Comparison of ENCODE assay signal across 8 cellular contexts in the genomic region with DNA sequence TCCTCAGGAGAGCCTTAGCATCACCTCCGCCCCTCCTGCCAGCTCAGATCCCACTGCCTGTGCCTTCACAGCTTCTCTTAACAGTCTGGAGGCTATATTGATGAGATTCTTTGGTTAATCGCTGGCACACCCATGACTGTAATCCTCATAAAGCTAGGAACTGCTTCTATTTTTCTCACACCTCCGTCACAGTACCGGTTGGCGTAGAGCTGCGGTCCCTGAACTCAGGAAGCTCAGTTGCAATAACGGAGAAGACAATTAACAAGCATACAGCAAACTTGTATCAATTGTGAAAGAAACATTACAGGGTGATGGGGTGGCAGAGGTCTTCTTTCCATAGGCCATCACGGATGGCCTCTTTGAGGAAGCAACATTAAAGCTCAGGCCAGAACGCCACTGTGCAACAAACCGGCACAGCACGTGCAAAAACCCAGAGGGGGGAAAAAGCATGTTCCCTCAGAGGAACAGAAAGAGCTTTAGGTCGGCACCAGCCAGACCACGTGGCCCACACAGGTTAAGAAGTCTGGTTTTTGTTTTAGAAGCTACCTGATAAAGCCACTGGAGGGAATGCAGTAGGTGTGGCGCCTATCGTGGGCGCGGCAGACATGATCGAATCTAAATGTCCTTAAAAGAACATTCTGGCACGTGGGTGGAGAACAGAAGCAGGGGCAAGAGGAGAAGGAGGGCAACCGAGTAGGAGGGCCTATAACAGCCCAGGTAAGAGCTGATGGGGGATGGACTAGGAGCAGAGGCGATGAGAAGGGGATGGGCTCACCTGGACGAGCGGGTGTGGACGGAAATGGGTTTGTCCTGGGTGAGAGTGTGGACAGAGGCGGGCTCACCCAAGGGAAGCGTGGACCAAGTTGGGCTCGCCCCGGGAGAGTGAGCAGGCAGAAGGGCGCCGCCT. TPM values are rescaled to one million over a fixed set of nuclear protein-coding genes. Genes with fewer than 3 reads are reported as not detected.
DNase-seq lines count a peak whose midpoint lies in the region; ATAC-seq and TF ChIP-seq lines count a peak whose summit lies in the region.
"Not testable (repeated sequence)": the region's sequence is repeated elsewhere in the genome, so short reads cannot be mapped to it uniquely, and the experiment has no call there.

No MANE protein-coding gene starts in this region.

- peak overlapping the region; percentile 86; the same call in 1 of the 2 replicates for H3K27ac ChIP-seq in IMR-90 (ENCODE audit: insufficient read depth, low read length)
- peak overlapping the region; percentile 76 to 81 for H3K27ac ChIP-seq in right atrium auricular region
- not testable (repeated sequence) for H3K27ac ChIP-seq in subcutaneous abdominal adipose tissue (ENCODE audit: low read depth, low read length)

- H3K36me3 Mint-ChIP-seq in Calu3 (ENCODE audit: insufficient read depth, unreplicated experiment) (peaks cover 41% of the 10 kb centered on the region), activated B cell treated with CpG ODN at 0.5 μM for 24 hours (ENCODE audit: low read depth) (peaks cover 34% of the 10 kb centered on the region)
- H3K36me3 Mint-ChIP-seq in natural killer cell treated with Interleukin-12 subunit alpha and Interleukin-12 subunit beta and Interleukin-15 and Interleukin-18, amount 100 ng/mL, for 72 hours = not testable (repeated sequence)

- H3K9me1 ChIP-seq in IMR-90 (ENCODE audit: insufficient read depth, low read length) = not testable (repeated sequence)

- not testable (repeated sequence) for H2BK5ac ChIP-seq in IMR-90 (ENCODE audit: low read depth, low read length, poor library complexity, severe bottlenecking)

- not testable (repeated sequence) for H3K27me3 ChIP-seq in IMR-90 (ENCODE audit: control insufficient read depth, insufficient read depth, low read length); right atrium auricular region; subcutaneous abdominal adipose tissue (ENCODE audit: control insufficient read depth in 5 of 5, insufficient read depth in 4 of 5, low read length in 5 of 5)

- DNase-seq in Calu3; IMR-90; activated B cell treated with CpG ODN at 0.5 μM for 24 hours; cardiac fibroblast (ENCODE audit: low read depth in 2 of 2); right atrium auricular region (ENCODE audit: low spot score); natural killer cell treated with Interleukin-12 subunit alpha and Interleukin-12 subunit beta and Interleukin-15 and Interleukin-18, amount 100 ng/mL, for 72 hours (ENCODE audit: low spot score): not testable (repeated sequence)

- H3K36me3 ChIP-seq in IMR-90 (ENCODE audit: control insufficient read depth, insufficient read depth, low read length) (peaks cover 19% of the 10 kb centered on the region), subcutaneous abdominal adipose tissue (ENCODE audit: control insufficient read depth in 5 of 5, insufficient read depth in 5 of 5, low read length in 5 of 5) (peaks cover 0 to 29% (median 20%) of the 10 kb centered on the region in 5 donors)
- H3K36me3 ChIP-seq in right atrium auricular region = not testable (repeated sequence)

- peaks cover 0 to 16% of the 10 kb centered on the region in 2 experiments; a peak in 1 of 4 replicates for H3K79me1 ChIP-seq in IMR-90 (ENCODE audit: low read depth in 1 of 2, low read length in 2 of 2)

- in situ Hi-C loops in IMR-90 (cut with MboI; ENCODE audit: low sequenced_read_pairs) = not testable (repeated sequence)

- not testable (repeated sequence) for H2AK9ac ChIP-seq in IMR-90 (replicated peaks; ENCODE audit: low read depth, low read length, poor library complexity)

- dilution Hi-C loops in IMR-90 (cut with HindIII; ENCODE audit: low sequenced_read_pairs, unreplicated experiment) = not testable (repeated sequence)

- H3K4me2 ChIP-seq in IMR-90 (ENCODE audit: low read depth, low read length) = peak overlapping the region; percentile 82

- POLR2A ChIA-PET in IMR-90 (lab: Charles Lee; ENCODE audit: unreplicated experiment) = not testable (repeated sequence)
- POLR2A ChIA-PET in activated B cell treated with CpG ODN at 0.5 μM for 24 hours (lab: Charles Lee) = interaction anchor here (0.6 to 1.6 kb wide), 5 partner anchors 9 to 96 kb away, joined by 3 to 10 read pairs (median 6); a partner anchor contains a TSS

- intact Hi-C loops in Calu3 (cut with micrococcal nuclease; ENCODE audit: unreplicated experiment); IMR-90 (cut with micrococcal nuclease): not testable (repeated sequence)
- intact Hi-C loops in activated B cell treated with CpG ODN at 0.5 μM for 24 hours (cut with micrococcal nuclease) = loop anchor here (2.0 to 5.0 kb wide), 3 partner anchors 14 to 93 kb away; a partner anchor contains a TSS

- not testable (repeated sequence) for H4K91ac ChIP-seq in IMR-90 (ENCODE audit: insufficient read depth, low read depth, low read length)

- peaks cover 11% of the 10 kb centered on the region for H3K4me1 Mint-ChIP-seq in Calu3 (ENCODE audit: low read depth, unreplicated experiment)
- peaks cover 18% of the 10 kb centered on the region for H3K4me1 Mint-ChIP-seq in activated B cell treated with CpG ODN at 0.5 μM for 24 hours
- peaks cover 12 to 13% of the 10 kb centered on the region in 2 donors for H3K4me1 Mint-ChIP-seq in natural killer cell treated with Interleukin-12 subunit alpha and Interleukin-12 subunit beta and Interleukin-15 and Interleukin-18, amount 100 ng/mL, for 72 hours (ENCODE audit: low read depth in 2 of 2)

- H2BK20ac ChIP-seq in IMR-90 (ENCODE audit: low read depth, low read length) = not testable (repeated sequence)

- not testable (repeated sequence) for H2AFZ ChIP-seq in IMR-90 (replicated peaks; ENCODE audit: low read length, poor library complexity)

- TF ChIP-seq POLR2A in IMR-90 (IDR thresholded peaks at IDR 0.05; ENCODE audit: low read depth, low read length) = not testable (repeated sequence)

- H3K27ac Mint-ChIP-seq in Calu3 (ENCODE audit: unreplicated experiment) (peak overlapping the region; percentile 94), activated B cell treated with CpG ODN at 0.5 μM for 24 hours (peak overlapping the region; percentile 96)
- H3K27ac Mint-ChIP-seq in natural killer cell treated with Interleukin-12 subunit alpha and Interleukin-12 subunit beta and Interleukin-15 and Interleukin-18, amount 100 ng/mL, for 72 hours = peak overlapping the region; percentile 86 to 94

- peak overlapping the region; percentile 93 for H3K9ac ChIP-seq in IMR-90 (ENCODE audit: low read depth, low read length)
- peak overlapping the region in 4 of 5 donors; percentile 73 to 89 (median 80) for H3K9ac ChIP-seq in subcutaneous abdominal adipose tissue (ENCODE audit: low read length in 5 of 5)

- H3K4me3 Mint-ChIP-seq in Calu3 (ENCODE audit: low read depth, unreplicated experiment) = peak overlapping the region; percentile 95
- H3K4me3 Mint-ChIP-seq in activated B cell treated with CpG ODN at 0.5 μM for 24 hours = peak overlapping the region; percentile 98
- peak overlapping the region; percentile 97 for H3K4me3 Mint-ChIP-seq in natural killer cell treated with Interleukin-12 subunit alpha and Interleukin-12 subunit beta and Interleukin-15 and Interleukin-18, amount 100 ng/mL, for 72 hours

- peak overlapping the region; percentile 32; the same call in 1 of the 2 replicates for H3K56ac ChIP-seq in IMR-90 (ENCODE audit: extremely low read depth, insufficient read depth, low read length)

- H3K4me1 ChIP-seq in IMR-90 (ENCODE audit: control insufficient read depth, insufficient read depth, low read length); right atrium auricular region: not testable (repeated sequence)
- peaks cover 2 to 15% (median 10%) of the 10 kb centered on the region in 5 donors for H3K4me1 ChIP-seq in subcutaneous abdominal adipose tissue (ENCODE audit: control insufficient read depth in 5 of 5, insufficient read depth in 5 of 5, low read length in 5 of 5)

- not testable (repeated sequence) for H2BK15ac ChIP-seq in IMR-90 (ENCODE audit: low read depth, low read length)

- CTCF ChIA-PET in Calu3 (lab: Charles Lee); IMR-90 (lab: Yijun Ruan, JAX); activated B cell treated with CpG ODN at 0.5 μM for 24 hours (lab: Charles Lee): not testable (repeated sequence)

- H4K5ac ChIP-seq in IMR-90 (ENCODE audit: low read depth, low read length) = not testable (repeated sequence)

- H3K9me3 Mint-ChIP-seq in Calu3 (ENCODE audit: low read depth, unreplicated experiment); activated B cell treated with CpG ODN at 0.5 μM for 24 hours; natural killer cell treated with Interleukin-12 subunit alpha and Interleukin-12 subunit beta and Interleukin-15 and Interleukin-18, amount 100 ng/mL, for 72 hours: not testable (repeated sequence)

- not testable (repeated sequence) for TF ChIP-seq RAD21 in IMR-90 (IDR thresholded peaks at IDR 0.05; ENCODE audit: low read length)

- BruUV-seq in Calu3 (replicated peaks; lab: Mats Ljungman, UMichigan) (TSS peak; percentile 71), IMR-90 (replicated peaks; lab: Mats Ljungman, UMichigan) (TSS peak; percentile 49)

- H4K20me1 ChIP-seq in IMR-90 (ENCODE audit: insufficient read depth, low read length) = not testable (repeated sequence)

- not testable (repeated sequence) for H2BK120ac ChIP-seq in IMR-90 (ENCODE audit: low read depth, low read length)

- not testable (repeated sequence) for H2AK5ac ChIP-seq in IMR-90 (ENCODE audit: low read depth, low read length)

- not testable (repeated sequence) for H3K9me3 ChIP-seq in IMR-90 (ENCODE audit: control insufficient read depth, insufficient read depth, low read length); right atrium auricular region; subcutaneous abdominal adipose tissue (ENCODE audit: control insufficient read depth in 5 of 5, low read length in 5 of 5)

- H3K27me3 Mint-ChIP-seq in Calu3 (ENCODE audit: unreplicated experiment); activated B cell treated with CpG ODN at 0.5 μM for 24 hours; natural killer cell treated with Interleukin-12 subunit alpha and Interleukin-12 subunit beta and Interleukin-15 and Interleukin-18, amount 100 ng/mL, for 72 hours: not testable (repeated sequence)

- TF ChIP-seq CTCF in Calu3 (IDR thresholded peaks at IDR 0.05; ENCODE audit: unreplicated experiment); IMR-90 (conservative IDR thresholded peaks at IDR 0.05; ENCODE audit: low read depth, low read length); activated B cell treated with CpG ODN at 0.5 μM for 24 hours (IDR thresholded peaks at IDR 0.05); cardiac fibroblast (IDR thresholded peaks at IDR 0.05; ENCODE audit: low read depth, low read length); right atrium auricular region (IDR thresholded peaks at IDR 0.05): not testable (repeated sequence)

- H3K4ac ChIP-seq in IMR-90 (ENCODE audit: low read depth, low read length) = peak overlapping the region; percentile 7; the same call in 1 of the 2 replicates

- peak overlapping the region; percentile 47 to 75; a peak in 2 of 4 replicates for H4K8ac ChIP-seq in IMR-90 (ENCODE audit: low read depth in 2 of 2, low read length in 2 of 2)

- H3K4me3 ChIP-seq in IMR-90 (ENCODE audit: insufficient read depth, low read depth, low read length) (peak overlapping the region; percentile 99), cardiac fibroblast (replicated peaks in 1 of 2; ENCODE audit: low read depth in 2 of 2, low read length in 2 of 2) (peak overlapping the region; percentile 69 to 73), right atrium auricular region (peak overlapping the region; percentile 89 to 99), subcutaneous abdominal adipose tissue (ENCODE audit: low read depth in 1 of 5, low read length in 5 of 5) (peak overlapping the region; percentile 76 to 82 (median 80))

- not testable (repeated sequence) for H3K14ac ChIP-seq in IMR-90 (replicated peaks; ENCODE audit: low read depth, low read length)

- not testable (repeated sequence) for H3K18ac ChIP-seq in IMR-90 (ENCODE audit: low read depth, low read length)

- peak; percentile 15 for ATAC-seq in GM21528 (IDR thresholded peaks at IDR 0.05; ENCODE audit: low FRiP score, unreplicated experiment)
- ATAC-seq in IMR-90 (ENCODE audit: low read depth) = not testable (repeated sequence)
- ATAC-seq in activated B cell treated with CpG ODN at 0.5 μM for 24 hours (ENCODE audit: low read depth) = peak; percentile 28
- ATAC-seq in natural killer cell treated with Interleukin-12 subunit alpha and Interleukin-12 subunit beta and Interleukin-15 and Interleukin-18, amount 100 ng/mL, for 72 hours = peak in 1 of 2 donors; percentile 49

- no CpG with 5 or more reads among the region's 30 CpGs for WGBS in IMR-90 (ENCODE audit: extremely low coverage in 2 of 2, insufficient read length in 1 of 2), 2 experiments

- peak overlapping the region; percentile 11; the same call in 1 of the 2 replicates for H3K23ac ChIP-seq in IMR-90 (ENCODE audit: low read depth, low read length)

RNA-seq across cellular contexts. Expression of a gene that starts 0.7 kb away (rescaled TPM):
- total RNA-seq in Calu3 (2022) (64.7 and 71.4 TPM in 2 replicates), IMR-90 (2012; rRNA removed) (25.5 and 32.5 TPM in 2 replicates), activated B cell treated with CpG ODN at 0.5 μM for 24 hours (129 and 135 TPM in 2 replicates), right atrium auricular region (10 to 100 TPM; 12.9 to 19.4 TPM)
- 29.2 and 30.8 TPM in 2 replicates for polyA plus RNA-seq in IMR-90 (2012; rRNA removed)
- polyA plus RNA-seq in IMR-90 (2012; cell fraction: cytosol; rRNA removed) = 24.3 and 29.8 TPM in 2 replicates
- polyA plus RNA-seq in IMR-90 (2012; cell fraction: nucleus; rRNA removed; ENCODE audit: low replicate concordance) = 16.2 and 24.1 TPM in 2 replicates
- 100 to 1,000 TPM in 1 of 2 donors, 10 to 100 TPM in 1; 81.8 to 119 TPM for total RNA-seq in natural killer cell treated with Interleukin-12 subunit alpha and Interleukin-12 subunit beta and Interleukin-15 and Interleukin-18, amount 100 ng/mL, for 72 hours

RNA-seq across cellular contexts. Expression of a gene that starts 34.9 kb away (rescaled TPM):
- total RNA-seq in Calu3 (2022) (0.45 and 0.76 TPM in 2 replicates), IMR-90 (2012; rRNA removed) (3.9 and 5.0 TPM in 2 replicates), activated B cell treated with CpG ODN at 0.5 μM for 24 hours (0.91 and 1.7 TPM in 2 replicates), right atrium auricular region (1 to 10 TPM; 2.4 to 3.9 TPM)
- polyA plus RNA-seq in IMR-90 (2012; rRNA removed) = 4.5 and 5.6 TPM in 2 replicates
- 2.5 and 4.1 TPM in 2 replicates for polyA plus RNA-seq in IMR-90 (2012; cell fraction: cytosol; rRNA removed)
- 5.6 and 7.3 TPM in 2 replicates for polyA plus RNA-seq in IMR-90 (2012; cell fraction: nucleus; rRNA removed; ENCODE audit: low replicate concordance)
- total RNA-seq in natural killer cell treated with Interleukin-12 subunit alpha and Interleukin-12 subunit beta and Interleukin-15 and Interleukin-18, amount 100 ng/mL, for 72 hours = not detected
